Comparison of ENCODE assay signal across 10 cellular contexts in the genomic region with DNA sequence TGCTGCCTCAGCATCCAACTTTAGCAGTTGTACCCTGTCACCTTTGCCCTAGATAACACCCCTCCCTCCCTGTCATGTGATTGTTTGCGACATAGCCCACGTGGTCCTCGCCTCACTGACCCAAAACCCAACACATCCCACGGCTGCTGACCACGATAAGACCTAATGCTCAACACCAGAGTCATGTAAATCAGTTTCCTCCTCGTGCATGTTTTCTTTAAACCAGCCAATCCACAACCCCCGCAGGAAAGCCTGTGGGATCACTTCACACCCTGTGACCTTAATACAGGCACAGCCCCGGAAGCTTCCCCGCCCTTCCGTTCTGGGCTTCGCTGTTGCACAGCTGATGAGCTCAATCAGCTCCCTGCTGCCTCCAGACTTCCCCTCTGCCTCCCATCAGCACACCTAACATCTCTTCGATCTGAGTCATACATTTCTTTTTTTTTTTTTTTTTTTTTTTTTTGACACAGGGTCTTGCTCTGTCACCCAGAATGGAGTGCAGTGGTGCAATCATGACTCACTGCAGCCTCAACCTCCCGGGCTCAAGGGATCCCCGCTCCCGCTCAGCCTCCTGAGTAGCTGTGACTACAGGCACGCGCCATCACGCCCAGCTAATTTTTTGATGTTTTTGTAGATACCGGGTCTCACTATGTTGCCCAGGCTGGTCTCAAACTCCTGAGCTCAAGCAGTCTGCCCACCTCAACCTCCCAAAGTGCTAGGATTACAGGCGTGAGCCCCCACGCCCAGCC. TPM values are rescaled to one million over a fixed set of nuclear protein-coding genes. Genes with fewer than 3 reads are reported as not detected.
DNase-seq lines count a peak whose midpoint lies in the region; ATAC-seq lines count a peak whose summit lies in the region.
"Not testable (repeated sequence)": the region's sequence is repeated elsewhere in the genome, so short reads cannot be mapped to it uniquely, and the experiment has no call there.
"Had no signal": no experiment of that assay in that cellular context is flagged by ENCODE, and none has a peak within 500 bp of the region (broad histone marks: within the 10 kb centered on the region; RNA-seq: fewer than 3 reads in every experiment).

No MANE protein-coding gene starts in this region.

- H3K27me3 Mint-ChIP-seq in activated CD4-positive, alpha-beta T cell treated with anti-CD3 and anti-CD28 coated beads, Interleukin-2, amount 10 ng/mL, durations not matched to agents 24 days and 14 days; naive B cell: not testable (repeated sequence)

- not testable (repeated sequence) for H3K4me3 Mint-ChIP-seq in activated CD4-positive, alpha-beta T cell treated with anti-CD3 and anti-CD28 coated beads, Interleukin-2, amount 10 ng/mL, durations not matched to agents 24 days and 14 days
- peak overlapping the region in 1 of 8 donors; percentile 63 for H3K4me3 Mint-ChIP-seq in naive B cell

- not testable (repeated sequence) for H3K36me3 Mint-ChIP-seq in activated CD4-positive, alpha-beta T cell treated with anti-CD3 and anti-CD28 coated beads, Interleukin-2, amount 10 ng/mL, durations not matched to agents 24 days and 14 days (ENCODE audit: low read depth); naive B cell

- peak; percentile 2 for DNase-seq in activated CD4-positive, alpha-beta T cell treated with anti-CD3 and anti-CD28 coated beads, Interleukin-2, amount 10 ng/mL, durations not matched to agents 24 days and 14 days
- not testable (repeated sequence) for DNase-seq in naive B cell

- H3K27ac Mint-ChIP-seq in activated CD4-positive, alpha-beta T cell treated with anti-CD3 and anti-CD28 coated beads, Interleukin-2, amount 10 ng/mL, durations not matched to agents 24 days and 14 days; naive B cell: not testable (repeated sequence)

- H3K4me1 Mint-ChIP-seq in activated CD4-positive, alpha-beta T cell treated with anti-CD3 and anti-CD28 coated beads, Interleukin-2, amount 10 ng/mL, durations not matched to agents 24 days and 14 days; naive B cell: not testable (repeated sequence)

- ATAC-seq in GM18861 (IDR thresholded peaks at IDR 0.05; ENCODE audit: unreplicated experiment) = peak; percentile 78
- ATAC-seq in GM21367 (IDR thresholded peaks at IDR 0.05; ENCODE audit: unreplicated experiment) = peak; percentile 73
- ATAC-seq in HG02852 (IDR thresholded peaks at IDR 0.05; ENCODE audit: unreplicated experiment) = peak; percentile 65
- peak; percentile 85 for ATAC-seq in HG03520 (IDR thresholded peaks at IDR 0.05; ENCODE audit: unreplicated experiment)
- peak; percentile 87 for ATAC-seq in esophagus mucosa
- peak; percentile 92 to 93 for ATAC-seq in naive B cell (ENCODE audit: low read depth in 2 of 2)

- intact Hi-C loops in activated CD4-positive, alpha-beta T cell treated with anti-CD3 and anti-CD28 coated beads, Interleukin-2, amount 10 ng/mL, durations not matched to agents 24 days and 14 days (cut with micrococcal nuclease) = not testable (repeated sequence)

- H3K9me3 Mint-ChIP-seq in activated CD4-positive, alpha-beta T cell treated with anti-CD3 and anti-CD28 coated beads, Interleukin-2, amount 10 ng/mL, durations not matched to agents 24 days and 14 days; naive B cell: not testable (repeated sequence)

RNA-seq across cellular contexts. Expression of gene OPN1MW2, which starts 9.7 kb away (rescaled TPM):
- total RNA-seq in activated CD4-positive, alpha-beta T cell treated with anti-CD3 and anti-CD28 coated beads, Interleukin-2, amount 10 ng/mL, durations not matched to agents 24 days and 14 days = not detected in 2 replicates
- total RNA-seq in esophagus mucosa = not detected
- polyA plus RNA-seq in naive B cell (ENCODE audit: low read depth in 6 of 6) = not detected
- total RNA-seq: ovary, PC-9 had no signal
- polyA plus RNA-seq: ovary, SK-N-SH had no signal

RNA-seq across cellular contexts. Expression of gene OPN1MW, which starts 27.4 kb away (rescaled TPM):
- not detected in 2 replicates for total RNA-seq in activated CD4-positive, alpha-beta T cell treated with anti-CD3 and anti-CD28 coated beads, Interleukin-2, amount 10 ng/mL, durations not matched to agents 24 days and 14 days
- not detected for total RNA-seq in esophagus mucosa
- not detected for polyA plus RNA-seq in naive B cell (ENCODE audit: low read depth in 6 of 6)
- total RNA-seq: ovary, PC-9 had no signal
- polyA plus RNA-seq: ovary, SK-N-SH had no signal

RNA-seq across cellular contexts. Expression of gene OPN1MW3, which starts 47.5 kb away (rescaled TPM):
- not detected in 2 replicates for total RNA-seq in activated CD4-positive, alpha-beta T cell treated with anti-CD3 and anti-CD28 coated beads, Interleukin-2, amount 10 ng/mL, durations not matched to agents 24 days and 14 days
- not detected for total RNA-seq in esophagus mucosa
- under 1 TPM in 1 of 6 donors, not detected in 5; 0.13 TPM for polyA plus RNA-seq in naive B cell (ENCODE audit: low read depth in 6 of 6)
- total RNA-seq: ovary, PC-9 had no signal
- polyA plus RNA-seq: ovary, SK-N-SH had no signal
